ENCODE assay signal across 9 cellular contexts in the genomic region with DNA sequence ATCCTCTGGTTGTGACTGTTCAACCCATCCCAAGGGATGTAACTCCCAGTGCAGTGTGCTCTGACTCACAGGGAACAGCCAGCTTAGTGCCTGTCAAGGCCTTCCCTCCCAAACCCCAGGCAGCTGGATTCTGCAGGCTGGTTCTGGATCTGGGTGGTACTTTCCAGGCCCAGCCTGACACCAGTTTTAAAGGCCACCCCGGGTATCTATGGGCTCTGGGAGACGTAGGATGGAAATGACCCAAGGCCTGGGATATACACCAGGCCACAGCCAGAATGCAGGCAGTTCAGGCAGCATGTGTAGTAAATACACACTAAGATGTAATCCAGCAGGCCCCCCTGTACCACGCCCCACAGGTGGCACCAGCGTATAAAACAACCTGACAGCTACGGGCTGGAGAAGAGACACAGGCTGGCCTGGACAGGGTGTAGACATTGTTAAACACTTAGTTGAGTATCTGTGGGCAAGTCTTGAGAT.
DNase-seq lines count a peak whose midpoint lies in the region; ATAC-seq and TF ChIP-seq lines count a peak whose summit lies in the region.
"Had no signal": no experiment of that assay in that cellular context is flagged by ENCODE, and none has a peak within 500 bp of the region (broad histone marks: within the 10 kb centered on the region; RNA-seq: fewer than 3 reads in every experiment).

No MANE protein-coding gene starts in this region.

- no peaks in the 10 kb centered on the region for H3K9me3 ChIP-seq in SJCRH30 (replicated peaks)

- CTCF ChIA-PET in activated naive CD4-positive, alpha-beta T cell treated with anti-CD3 and anti-CD28 coated beads for 36 hours (lab: Charles Lee), result interaction anchor here (0.5 to 3.2 kb wide), 5 partner anchors 11 to 213 kb away, joined by 3 to 11 read pairs (median 4); no protein-coding TSS in a partner anchor
- CTCF ChIA-PET in GM10248 (lab: Yijun Ruan, JAX), result interaction anchor here (1.4 to 1.9 kb wide), 3 partner anchors 11 to 42 kb away, joined by 3 to 7 read pairs (median 5); no protein-coding TSS in a partner anchor

- no peaks in the 10 kb centered on the region for H3K36me3 Mint-ChIP-seq in IgD-negative memory B cell
- H3K36me3 Mint-ChIP-seq in activated naive CD4-positive, alpha-beta T cell treated with anti-CD3 and anti-CD28 coated beads for 36 hours (ENCODE audit: low read depth), result no peaks in the 10 kb centered on the region

- peaks cover 8% of the 10 kb centered on the region for H3K4me1 ChIP-seq in SJCRH30

- no peak for TF ChIP-seq CTCF in GM10248 (IDR thresholded peaks at IDR 0.05; ENCODE audit: control extremely low read depth, extremely low read depth, low read depth, missing control alignments)

- H3K27me3 ChIP-seq in SJCRH30, result no peaks in the 10 kb centered on the region; the same call in 1 of the 2 replicates

- no peak overlapping the region for H3K4me3 ChIP-seq in SJCRH30

- H3K4me3 Mint-ChIP-seq in IgD-negative memory B cell, result peak overlapping the region; percentile 68 to 97 (median 88)
- peak overlapping the region; percentile 57 for H3K4me3 Mint-ChIP-seq in activated naive CD4-positive, alpha-beta T cell treated with anti-CD3 and anti-CD28 coated beads for 36 hours
- H3K4me3 Mint-ChIP-seq: neural crest cell had no signal

- intact Hi-C loops in activated naive CD4-positive, alpha-beta T cell treated with anti-CD3 and anti-CD28 coated beads for 36 hours (cut with micrococcal nuclease), result loop anchor here (1.0 to 2.0 kb wide), 4 partner anchors 34 to 321 kb away; a partner anchor contains a TSS

- peaks cover 37 to 56% (median 42%) of the 10 kb centered on the region in 3 donors for H3K4me1 Mint-ChIP-seq in IgD-negative memory B cell
- H3K4me1 Mint-ChIP-seq in activated naive CD4-positive, alpha-beta T cell treated with anti-CD3 and anti-CD28 coated beads for 36 hours (ENCODE audit: low read depth), result peaks cover 26% of the 10 kb centered on the region
- H3K4me1 Mint-ChIP-seq: neural crest cell had no signal

- H3K27me3 Mint-ChIP-seq in IgD-negative memory B cell, result no peaks in the 10 kb centered on the region
- no peaks in the 10 kb centered on the region for H3K27me3 Mint-ChIP-seq in activated naive CD4-positive, alpha-beta T cell treated with anti-CD3 and anti-CD28 coated beads for 36 hours (ENCODE audit: low read depth)

- H3K27ac Mint-ChIP-seq in IgD-negative memory B cell, result peak overlapping the region; percentile 23 to 98 (median 94)
- peak overlapping the region; percentile 89 for H3K27ac Mint-ChIP-seq in activated naive CD4-positive, alpha-beta T cell treated with anti-CD3 and anti-CD28 coated beads for 36 hours

- H3K36me3 ChIP-seq in SJCRH30, result no peaks in the 10 kb centered on the region

- H3K27ac ChIP-seq in SJCRH30, result no peak overlapping the region

- no peaks in the 10 kb centered on the region for H3K9me3 Mint-ChIP-seq in IgD-negative memory B cell
- no peaks in the 10 kb centered on the region for H3K9me3 Mint-ChIP-seq in activated naive CD4-positive, alpha-beta T cell treated with anti-CD3 and anti-CD28 coated beads for 36 hours
- H3K9me3 Mint-ChIP-seq: neural crest cell had no signal

- POLR2A ChIA-PET in GM10248 (lab: Yijun Ruan, JAX), result no interaction called here

- ATAC-seq in GM21737 (IDR thresholded peaks at IDR 0.05; ENCODE audit: unreplicated experiment), result peak; percentile 30

- peak; percentile 87 for DNase-seq in ELR (ENCODE audit: low read depth)
- DNase-seq in activated naive CD4-positive, alpha-beta T cell treated with anti-CD3 and anti-CD28 coated beads for 36 hours, result no peak
- peak; percentile 19 for DNase-seq in kidney glomerular epithelial cell (lab: John Stamatoyannopoulos, UW)
- no peak for DNase-seq in GOT3 (lab: John Stamatoyannopoulos, UW)
- DNase-seq in SJCRH30, result no peak
- no peak for DNase-seq in GM10248 (ENCODE audit: extremely low spot score)

Comparison
In these comparisons a context has a peak if more than half of its experiments do, and no peak if none do; other contexts are left out.
1. DNase-seq: peak in ELR (single experiment) and kidney glomerular epithelial cell (single experiment); none in activated naive CD4-positive, alpha-beta T cell treated with anti-CD3 and anti-CD28 coated beads for 36 hours (single experiment), GOT3 (single experiment), SJCRH30 (0 of 2) and GM10248 (single experiment).